Comparison of ENCODE assay signal across 30 cellular contexts in the genomic region with DNA sequence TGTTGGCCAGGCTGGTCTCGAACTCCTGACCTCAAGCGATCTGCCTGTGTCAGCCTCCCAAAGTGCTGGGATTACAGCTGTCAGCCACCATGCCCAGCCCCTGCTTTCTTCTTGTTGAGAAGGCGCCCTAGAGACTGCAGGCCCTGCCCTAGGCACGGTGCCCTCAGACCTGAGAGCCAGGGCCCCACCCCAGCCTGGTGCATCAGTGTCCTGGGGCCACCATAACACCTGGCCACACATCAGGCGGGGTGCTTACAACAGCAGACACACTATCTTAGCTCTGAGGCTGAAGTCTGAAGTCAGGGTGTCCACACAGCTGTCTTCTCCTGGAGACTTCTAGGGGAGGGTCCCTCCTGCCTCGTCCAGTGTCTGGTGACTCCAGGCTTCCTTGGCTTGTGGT.
"Had no signal": no experiment of that assay in that cellular context is flagged by ENCODE, and none has a peak within 500 bp of the region (broad histone marks: within the 10 kb centered on the region; RNA-seq: fewer than 3 reads in every experiment).

No MANE protein-coding gene starts in this region.

- H3K27ac Mint-ChIP-seq: activated CD4-positive, alpha-beta memory T cell treated with anti-CD3 and anti-CD28 coated beads, Interleukin-2, amount 10 ng/mL, durations not matched to agents 7 days and 5 days; activated CD4-positive, alpha-beta T cell treated with anti-CD3 and anti-CD28 coated beads, Interleukin-2, amount 10 ng/mL, durations not matched to agents 7 days and 5 days; activated CD8-positive, alpha-beta memory T cell treated with anti-CD3 and anti-CD28 coated beads, Interleukin-2, amount 10 ng/mL, durations not matched to agents 7 days and 5 days; activated naive CD4-positive, alpha-beta T cell treated with anti-CD3 and anti-CD28 coated beads, Interleukin-2, amount 10 ng/mL, durations not matched to agents 7 days and 5 days; activated naive CD8-positive, alpha-beta T cell treated with anti-CD3 and anti-CD28 coated beads, Interleukin-2, amount 10 ng/mL, durations not matched to agents 7 days and 5 days; mesothelial cell of epicardium; nephron progenitor cell; T-helper 1 cell treated with Interleukin-12 subunit alpha and Interleukin-12 subunit beta and Interleukin-4 antibody, amounts not matched to agents 30 μg/mL and 1 μg/mL, for 36 hours had no signal

- H3K36me3 ChIP-seq: brain microvascular endothelial cell, esophagus squamous epithelium, heart right ventricle, left lung, suprapubic skin, tibial nerve had no signal

- H3K36me3 Mint-ChIP-seq: activated CD8-positive, alpha-beta memory T cell treated with anti-CD3 and anti-CD28 coated beads, Interleukin-2, amount 10 ng/mL, durations not matched to agents 7 days and 5 days; activated naive CD8-positive, alpha-beta T cell treated with anti-CD3 and anti-CD28 coated beads, Interleukin-2, amount 10 ng/mL, durations not matched to agents 7 days and 5 days; mesothelial cell of epicardium had no signal

- H2AFZ ChIP-seq: parathyroid adenoma had no signal

- H3K27me3 ChIP-seq: brain microvascular endothelial cell, left lung, suprapubic skin, tibial nerve had no signal

- H3K4me1 ChIP-seq: esophagus squamous epithelium, heart right ventricle, left lung, parathyroid adenoma, suprapubic skin, tibial nerve had no signal

- H3K27me3 Mint-ChIP-seq: activated CD4-positive, alpha-beta T cell treated with anti-CD3 and anti-CD28 coated beads, Interleukin-2, amount 10 ng/mL, durations not matched to agents 7 days and 5 days; dendritic cell treated with granulocyte-macrophage colony-stimulating factor and Interleukin-4, amounts not matched to agents 40 ng/mL and 50 ng/mL, for 4 days had no signal

- H3K4me3 Mint-ChIP-seq: activated CD4-positive, alpha-beta memory T cell treated with anti-CD3 and anti-CD28 coated beads, Interleukin-2, amount 10 ng/mL, durations not matched to agents 7 days and 5 days; activated CD4-positive, alpha-beta T cell treated with anti-CD3 and anti-CD28 coated beads, Interleukin-2, amount 10 ng/mL, durations not matched to agents 7 days and 5 days; activated CD8-positive, alpha-beta memory T cell treated with anti-CD3 and anti-CD28 coated beads, Interleukin-2, amount 10 ng/mL, durations not matched to agents 7 days and 5 days; activated naive CD4-positive, alpha-beta T cell treated with anti-CD3 and anti-CD28 coated beads, Interleukin-2, amount 10 ng/mL, durations not matched to agents 7 days and 5 days; activated naive CD8-positive, alpha-beta T cell treated with anti-CD3 and anti-CD28 coated beads, Interleukin-2, amount 10 ng/mL, durations not matched to agents 7 days and 5 days; dendritic cell treated with granulocyte-macrophage colony-stimulating factor and Interleukin-4, amounts not matched to agents 40 ng/mL and 50 ng/mL, for 4 days; mesothelial cell of epicardium; naive B cell; nephron progenitor cell; T-helper 1 cell treated with Interleukin-12 subunit alpha and Interleukin-12 subunit beta and Interleukin-4 antibody, amounts not matched to agents 30 μg/mL and 1 μg/mL, for 36 hours had no signal

- H3K9ac ChIP-seq: parathyroid adenoma had no signal

- DNase-seq: activated CD4-positive, alpha-beta memory T cell treated with anti-CD3 and anti-CD28 coated beads, Interleukin-2, amount 10 ng/mL, durations not matched to agents 7 days and 5 days; activated CD4-positive, alpha-beta T cell treated with anti-CD3 and anti-CD28 coated beads, Interleukin-2, amount 10 ng/mL, durations not matched to agents 7 days and 5 days; activated CD4-positive, CD25-positive, alpha-beta regulatory T cell treated with anti-CD3 and anti-CD28 coated beads, Interleukin-2, amount 50 U/mL, for 72 hours; activated CD8-positive, alpha-beta memory T cell treated with anti-CD3 and anti-CD28 coated beads, Interleukin-2, amount 10 ng/mL, durations not matched to agents 7 days and 5 days; activated gamma-delta T cell; activated naive CD4-positive, alpha-beta T cell treated with anti-CD3 and anti-CD28 coated beads, Interleukin-2, amount 10 ng/mL, durations not matched to agents 7 days and 5 days; activated naive CD8-positive, alpha-beta T cell treated with anti-CD3 and anti-CD28 coated beads, Interleukin-2, amount 10 ng/mL, durations not matched to agents 7 days and 5 days; amniotic stem cell; brain microvascular endothelial cell; caudate nucleus; effector CD4-positive, alpha-beta T cell; esophagus squamous epithelium; foreskin melanocyte; heart right ventricle; naive B cell; nephron progenitor cell; stimulated activated CD4-positive, alpha-beta T cell treated with anti-CD3 and anti-CD28 coated beads, Interleukin-15, amount 100 ng/mL, for 24 hours; stimulated activated CD4-positive, alpha-beta T cell treated with anti-CD3 and anti-CD28 coated beads, Interleukin-2, amount 100 ng/mL, for 24 hours; stimulated activated naive CD4-positive, alpha-beta T cell; SW 1271; T-helper 9 cell had no signal

- H3K9me3 ChIP-seq: left lung, suprapubic skin had no signal

- H3K79me2 ChIP-seq: parathyroid adenoma had no signal

- H3K27ac ChIP-seq: brain microvascular endothelial cell, esophagus squamous epithelium, heart right ventricle, left lung, parathyroid adenoma, suprapubic skin, tibial nerve, VCaP had no signal

- H3K4me3 ChIP-seq: esophagus squamous epithelium, heart right ventricle, left lung, suprapubic skin, tibial nerve had no signal

- ATAC-seq: activated CD8-positive, alpha-beta memory T cell treated with anti-CD3 and anti-CD28 coated beads, Interleukin-2, amount 10 ng/mL, durations not matched to agents 7 days and 5 days; left lung; right cardiac atrium had no signal

- H3K9me3 Mint-ChIP-seq: dendritic cell treated with granulocyte-macrophage colony-stimulating factor and Interleukin-4, amounts not matched to agents 40 ng/mL and 50 ng/mL, for 4 days had no signal

- H3K4me1 Mint-ChIP-seq: activated CD8-positive, alpha-beta memory T cell treated with anti-CD3 and anti-CD28 coated beads, Interleukin-2, amount 10 ng/mL, durations not matched to agents 7 days and 5 days; activated naive CD8-positive, alpha-beta T cell treated with anti-CD3 and anti-CD28 coated beads, Interleukin-2, amount 10 ng/mL, durations not matched to agents 7 days and 5 days; nephron progenitor cell had no signal
